ENCODE assay signal across 28 cellular contexts in the genomic region with DNA sequence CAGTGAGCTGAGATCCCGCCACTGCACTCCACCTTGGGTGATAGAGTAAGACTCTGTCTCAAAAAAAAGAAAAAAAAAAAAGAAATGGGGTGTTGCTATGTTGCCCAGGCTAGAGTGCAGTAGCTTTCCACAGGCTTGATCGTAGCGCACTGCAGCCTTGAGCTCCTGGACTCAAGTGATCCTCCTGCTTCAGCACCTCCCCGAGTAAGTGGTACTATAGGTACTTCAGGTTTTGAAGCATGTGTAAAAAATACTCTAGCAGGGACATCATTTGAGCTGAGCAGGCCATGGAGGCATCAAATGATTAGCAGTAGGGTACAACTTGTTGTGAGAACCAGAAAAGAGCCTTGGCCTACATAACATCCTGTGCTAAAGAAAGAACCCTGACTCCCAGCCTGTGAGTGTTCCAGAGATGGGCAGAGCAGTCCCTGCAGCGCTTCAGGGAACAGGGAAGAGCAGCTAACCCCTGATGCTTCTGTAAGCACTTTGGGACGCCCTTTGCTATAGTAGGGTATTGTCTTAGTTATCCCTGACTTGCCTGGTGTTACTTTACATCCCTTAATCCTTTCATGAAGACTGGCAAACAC.
"Had no signal": no experiment of that assay in that cellular context is flagged by ENCODE, and none has a peak within 500 bp of the region (broad histone marks: within the 10 kb centered on the region; RNA-seq: fewer than 3 reads in every experiment).

No MANE protein-coding gene starts in this region.

- H3K9me3 ChIP-seq: adrenal gland, body of pancreas, esophagus muscularis mucosa, gastroesophageal sphincter had no signal

- ATAC-seq: activated CD4-positive, alpha-beta T cell treated with anti-CD3 and anti-CD28 coated beads for 36 hours; activated CD8-positive, alpha-beta T cell treated with anti-CD3 and anti-CD28 coated beads, Interleukin-2, amount 10 ng/mL, durations not matched to agents 7 days and 5 days; activated naive CD8-positive, alpha-beta T cell treated with anti-CD3 and anti-CD28 coated beads, Interleukin-2, amount 50 U/mL, for 24 hours; activated T-cell treated with anti-CD3 and anti-CD28 coated beads, Interleukin-2, amount 50 U/mL, for 4 hours; activated T-helper 17 cell treated with anti-CD3 and anti-CD28 coated beads, Interleukin-2, amount 50 U/mL, for 72 hours; body of pancreas; effector memory CD8-positive, alpha-beta T cell; gastroesophageal sphincter; T-helper 17 cell had no signal

- H3K36me3 ChIP-seq: adrenal gland, esophagus muscularis mucosa had no signal

- H3K27ac ChIP-seq: adrenal gland, body of pancreas, esophagus muscularis mucosa, gastroesophageal sphincter had no signal

- DNase-seq: activated CD4-positive, alpha-beta memory T cell treated with anti-CD3 and anti-CD28 coated beads for 36 hours; activated CD4-positive, alpha-beta T cell treated with anti-CD3 and anti-CD28 coated beads for 36 hours; activated CD4-positive, alpha-beta T cell treated with anti-CD3 and anti-CD28 coated beads, Interleukin-2, amount 10 ng/mL, durations not matched to agents 24 days and 14 days; activated CD4-positive, CD25-positive, alpha-beta regulatory T cell; activated CD4-positive, CD25-positive, alpha-beta regulatory T cell treated with anti-CD3 and anti-CD28 coated beads, Interleukin-2, amount 50 U/mL, for 72 hours; activated CD8-positive, alpha-beta T cell treated with anti-CD3 and anti-CD28 coated beads, Interleukin-2, amount 10 ng/mL, durations not matched to agents 7 days and 5 days; activated effector memory CD4-positive, alpha-beta T cell treated with anti-CD3 and anti-CD28 coated beads, Interleukin-2, amount 50 U/mL, for 16 hours; activated naive CD4-positive, alpha-beta T cell treated with anti-CD3 and anti-CD28 coated beads for 36 hours; activated naive CD8-positive, alpha-beta T cell treated with anti-CD3 and anti-CD28 coated beads for 36 hours; activated naive CD8-positive, alpha-beta T cell treated with anti-CD3 and anti-CD28 coated beads, Interleukin-2, amount 50 U/mL, for 24 hours; activated T-cell treated with anti-CD3 and anti-CD28 coated beads, Interleukin-2, amount 50 U/mL, for 4 hours; amygdala; aorta; body of pancreas; caudate nucleus; cortex of kidney; dermis blood vessel endothelial cell; effector CD4-positive, alpha-beta T cell; effector memory CD8-positive, alpha-beta T cell; erythroblast; foreskin melanocyte; T-helper 1 cell; T-helper 17 cell; T1000 had no signal

- H3K4me3 ChIP-seq: adrenal gland, body of pancreas, esophagus muscularis mucosa, gastroesophageal sphincter had no signal

- H3K27me3 ChIP-seq: adrenal gland, body of pancreas, esophagus muscularis mucosa, gastroesophageal sphincter had no signal

- H3K4me1 ChIP-seq: esophagus muscularis mucosa, gastroesophageal sphincter had no signal
